ENCODE assay signal across 10 cellular contexts in genomic region chr11:72553748-72554147, GRCh38.
DNase-seq lines count a peak whose midpoint lies in the region; ATAC-seq and TF ChIP-seq lines count a peak whose summit lies in the region.
"Had no signal": no experiment of that assay in that cellular context is flagged by ENCODE, and none has a peak within 500 bp of the region (broad histone marks: within the 10 kb centered on the region; RNA-seq: fewer than 3 reads in every experiment).

No MANE protein-coding gene starts in this region.

- H3K9me3 ChIP-seq in right atrium auricular region (no peaks in the 10 kb centered on the region), heart right ventricle (no peaks in the 10 kb centered on the region), upper lobe of right lung (no peaks in the 10 kb centered on the region)
- H3K9me3 ChIP-seq: colonic mucosa had no signal

- H3K36me3 ChIP-seq in right atrium auricular region (no peaks in the 10 kb centered on the region), heart right ventricle (no peaks in the 10 kb centered on the region), upper lobe of right lung (no peaks in the 10 kb centered on the region)
- H3K36me3 ChIP-seq: colonic mucosa had no signal

- H3K27ac ChIP-seq in right atrium auricular region (no peak overlapping the region), heart right ventricle (no peak overlapping the region), upper lobe of right lung (no peak overlapping the region)
- H3K27ac ChIP-seq: colonic mucosa had no signal

- no peak for TF ChIP-seq POLR2A in NB4 (IDR thresholded peaks at IDR 0.05; ENCODE audit: extremely low read depth, insufficient read length)

- TF ChIP-seq CTCF in right atrium auricular region (IDR thresholded peaks at IDR 0.05), result no peak
- TF ChIP-seq CTCF in heart right ventricle (IDR thresholded peaks at IDR 0.05), result peak in 1 of 9 donors; percentile 37
- TF ChIP-seq CTCF in NB4 (IDR thresholded peaks at IDR 0.05; ENCODE audit: low read depth, low read length), result peak; percentile 70
- peak; percentile 34 for TF ChIP-seq CTCF in upper lobe of right lung (IDR thresholded peaks at IDR 0.05)

- WGBS in heart right ventricle, 2 donors, result 60 to 73% methylated on average over 4 of the region's 4 CpGs

- DNase-seq in right atrium auricular region (ENCODE audit: low spot score), result peak; percentile 50
- no peak for DNase-seq in heart right ventricle
- peak; percentile 74 for DNase-seq in NB4 (ENCODE audit: low read depth)
- peak; percentile 9 for DNase-seq in central memory CD4-positive, alpha-beta T cell
- DNase-seq in upper lobe of right lung, result peak; percentile 56
- DNase-seq in SKM-1 treated with dmso at 0.1 percent for 144 hours (lab: John Stamatoyannopoulos, UW; ENCODE audit: unreplicated experiment), result no peak
- DNase-seq: colonic mucosa, DMS79 had no signal

- ATAC-seq in heart right ventricle, result no peak
- ATAC-seq in upper lobe of right lung, result peak; percentile 83
- ATAC-seq in HG03457 (IDR thresholded peaks at IDR 0.05; ENCODE audit: unreplicated experiment), result no peak
- ATAC-seq in GM21390 (IDR thresholded peaks at IDR 0.05; ENCODE audit: unreplicated experiment), result no peak

- H3K4me1 ChIP-seq in right atrium auricular region, result no peaks in the 10 kb centered on the region
- H3K4me1 ChIP-seq in heart right ventricle, result no peaks in the 10 kb centered on the region
- H3K4me1 ChIP-seq in upper lobe of right lung, result no peaks in the 10 kb centered on the region
- H3K4me1 ChIP-seq: colonic mucosa had no signal

- intact Hi-C loops in heart right ventricle (cut with DNase I), result no loop called here
- intact Hi-C loops in upper lobe of right lung (cut with DNase I), result no loop called here

- H3K4me3 ChIP-seq in right atrium auricular region (no peak overlapping the region), heart right ventricle (no peak overlapping the region), NB4 (ENCODE audit: low read depth, low read length) (no peak overlapping the region), upper lobe of right lung (no peak overlapping the region)
- H3K4me3 ChIP-seq: colonic mucosa had no signal

- H3K27me3 ChIP-seq in right atrium auricular region (no peaks in the 10 kb centered on the region), heart right ventricle (peaks cover 0 to 23% (median 7%) of the 10 kb centered on the region in 7 donors), upper lobe of right lung (peaks cover 7% of the 10 kb centered on the region)
- H3K27me3 ChIP-seq: colonic mucosa had no signal

Comparison
In these comparisons a context has a peak if more than half of its experiments do, and no peak if none do; other contexts are left out.
1. DNase-seq: peak in right atrium auricular region (single experiment), NB4 (single experiment), central memory CD4-positive, alpha-beta T cell (single experiment) and upper lobe of right lung (single experiment); none in heart right ventricle (0 of 2) and SKM-1 treated with dmso at 0.1 percent for 144 hours (single experiment).
2. CTCF ChIP-seq: peak in NB4 (single experiment) and upper lobe of right lung (single experiment); none in right atrium auricular region (0 of 2).